ENCODE assay signal across 22 cellular contexts in the genomic region with DNA sequence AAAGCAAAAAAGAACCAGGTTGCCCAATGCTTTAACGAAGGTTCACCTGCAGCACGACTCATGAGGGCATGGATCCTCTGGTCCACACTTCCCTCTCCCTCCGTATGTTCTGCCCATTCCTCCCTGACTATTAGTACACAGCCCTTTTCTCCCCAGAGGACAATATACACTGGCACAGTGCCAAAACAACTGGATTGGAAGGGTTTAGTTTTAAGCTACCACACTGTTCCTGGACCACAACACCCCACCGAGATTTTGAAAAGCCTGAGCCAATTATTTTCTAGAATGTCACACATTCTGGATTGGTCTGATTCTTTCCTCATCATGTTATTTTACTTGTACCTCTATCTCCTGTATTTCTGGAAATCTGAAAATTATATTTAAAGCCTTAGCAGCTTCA. TPM values are rescaled to one million over a fixed set of nuclear protein-coding genes. Genes with fewer than 3 reads are reported as not detected.
A peak's percentile ranks its signal among the peaks of the same experiment; 100 is the strongest.
DNase-seq lines count a peak whose midpoint lies in the region; ATAC-seq, FAIRE-seq and TF ChIP-seq lines count a peak whose summit lies in the region.
"Had no signal": no experiment of that assay in that cellular context is flagged by ENCODE, and none has a peak within 500 bp of the region (broad histone marks: within the 10 kb centered on the region; RNA-seq: fewer than 3 reads in every experiment).

No MANE protein-coding gene starts in this region.

- peaks cover 13% of the 10 kb centered on the region for H3K4me1 Mint-ChIP-seq in activated CD4-positive, alpha-beta T cell treated with anti-CD3 and anti-CD28 coated beads, Interleukin-2, amount 10 ng/mL, durations not matched to agents 24 days and 14 days
- H3K4me1 Mint-ChIP-seq in activated CD4-positive, alpha-beta T cell treated with anti-CD3 and anti-CD28 coated beads, Interleukin-2, amount 10 ng/mL, durations not matched to agents 7 days and 5 days, result peaks cover 14% of the 10 kb centered on the region

- H3K27me3 Mint-ChIP-seq in activated CD4-positive, alpha-beta T cell treated with anti-CD3 and anti-CD28 coated beads, Interleukin-2, amount 10 ng/mL, durations not matched to agents 24 days and 14 days, result peaks cover 20% of the 10 kb centered on the region
- H3K27me3 Mint-ChIP-seq in activated CD4-positive, alpha-beta T cell treated with anti-CD3 and anti-CD28 coated beads, Interleukin-2, amount 10 ng/mL, durations not matched to agents 7 days and 5 days, result peaks cover 2% of the 10 kb centered on the region
- H3K27me3 Mint-ChIP-seq: IgD-negative memory B cell had no signal

- H3K9me3 ChIP-seq in HCT116 (ENCODE audit: control insufficient read depth in 1 of 2, insufficient read depth in 1 of 2, low read depth in 1 of 2, low read length in 2 of 2) (no peaks in the 10 kb centered on the region), K562 (replicated peaks; ENCODE audit: control insufficient read depth, insufficient read depth, low read depth, low read length) (no peaks in the 10 kb centered on the region), hepatocyte (ENCODE audit: low read depth) (no peaks in the 10 kb centered on the region)
- H3K9me3 ChIP-seq: Caco-2 had no signal

- H4K20me1 ChIP-seq in HCT116 (ENCODE audit: insufficient read depth), result no peaks in the 10 kb centered on the region
- H4K20me1 ChIP-seq in K562 (replicated peaks; ENCODE audit: control insufficient read depth, insufficient read depth, low read length), result no peaks in the 10 kb centered on the region
- H4K20me1 ChIP-seq in hepatocyte (ENCODE audit: insufficient read depth, poor library complexity, severe bottlenecking), result no peaks in the 10 kb centered on the region

- POLR2A ChIA-PET in activated CD4-positive, alpha-beta T cell treated with anti-CD3 and anti-CD28 coated beads, Interleukin-2, amount 10 ng/mL, durations not matched to agents 7 days and 5 days (lab: Charles Lee), result no interaction called here
- POLR2A ChIA-PET in HCT116 (lab: Charles Lee) (no interaction called here), K562 (lab: Yijun Ruan, JAX) (interaction anchor here (0.8 kb wide), 2 partner anchors 13 to 130 kb away, joined by 3 read pairs; no protein-coding TSS in a partner anchor)

- in situ Hi-C loops in K562 (cut with MboI), result no loop called here

- no peak overlapping the region for H3K4me3 ChIP-seq in HCT116 (replicated peaks in 1 of 2; ENCODE audit: low read depth in 1 of 2, low read length in 2 of 2)
- no peak overlapping the region for H3K4me3 ChIP-seq in K562
- H3K4me3 ChIP-seq in hepatocyte, result no peak overlapping the region
- H3K4me3 ChIP-seq: GM23248 had no signal

- H3K9me2 ChIP-seq in HCT116 (ENCODE audit: insufficient read depth), result no peaks in the 10 kb centered on the region
- no peaks in the 10 kb centered on the region for H3K9me2 ChIP-seq in hepatocyte (replicated peaks; ENCODE audit: insufficient read depth)

- WGBS in K562 (ENCODE audit: insufficient coverage, low coverage, missing lambda C conversion rate), result 10% methylated on average over 4 of the region's 4 CpGs
- 77% methylated on average over 4 of the region's 4 CpGs for WGBS in hepatocyte (ENCODE audit: low lambda C conversion rate, missing lambda C conversion rate)

- CTCF ChIA-PET in activated CD4-positive, alpha-beta T cell treated with anti-CD3 and anti-CD28 coated beads, Interleukin-2, amount 10 ng/mL, durations not matched to agents 7 days and 5 days (lab: Charles Lee), result interaction anchor here (1.5 kb wide), 1 partner anchor 247 kb away, joined by 4 read pairs; no protein-coding TSS in a partner anchor
- CTCF ChIA-PET in HCT116 (lab: Charles Lee) (no interaction called here), K562 (lab: Yijun Ruan, JAX; ENCODE audit: low intra/inter-chr PET ratio) (no interaction called here)

- H2AFZ ChIP-seq in HCT116 (ENCODE audit: low read depth, low read length, poor library complexity, severe bottlenecking) (peak overlapping the region; percentile 16), K562 (ENCODE audit: low read depth, low read length) (no peak overlapping the region), hepatocyte (no peak overlapping the region)
- H2AFZ ChIP-seq: GM23248 had no signal

- H3K79me2 ChIP-seq in HCT116 (ENCODE audit: insufficient read depth, low read length), result no peaks in the 10 kb centered on the region
- H3K79me2 ChIP-seq in K562 (ENCODE audit: control insufficient read depth, insufficient read depth, low read length), result no peaks in the 10 kb centered on the region
- H3K79me2 ChIP-seq in hepatocyte, result no peaks in the 10 kb centered on the region

- H3K9me1 ChIP-seq in K562 (ENCODE audit: control insufficient read depth, insufficient read depth, low read length), result no peaks in the 10 kb centered on the region

- H3K4me1 ChIP-seq in HCT116 (ENCODE audit: control insufficient read depth in 1 of 2, insufficient read depth in 2 of 2, low read length in 2 of 2) (peaks cover 5 to 15% of the 10 kb centered on the region in 2 experiments; a peak in 3 of 4 replicates), K562 (replicated peaks in 1 of 2; ENCODE audit: control insufficient read depth in 2 of 2, insufficient read depth in 2 of 2, low read length in 2 of 2) (peaks cover 0 to 10% of the 10 kb centered on the region in 2 experiments; a peak in 2 of 5 replicates), hepatocyte (ENCODE audit: insufficient read depth) (no peaks in the 10 kb centered on the region)

- no peak overlapping the region for H3K27ac Mint-ChIP-seq in activated CD4-positive, alpha-beta T cell treated with anti-CD3 and anti-CD28 coated beads, Interleukin-2, amount 10 ng/mL, durations not matched to agents 24 days and 14 days
- H3K27ac Mint-ChIP-seq in activated CD4-positive, alpha-beta T cell treated with anti-CD3 and anti-CD28 coated beads, Interleukin-2, amount 10 ng/mL, durations not matched to agents 7 days and 5 days, result no peak overlapping the region
- H3K27ac Mint-ChIP-seq: CD4-positive, alpha-beta T cell; IgD-negative memory B cell had no signal

- ATAC-seq in HCT116 (no peak), K562 (no peak)

- TF ChIP-seq CTCF in HCT116 (IDR thresholded peaks at IDR 0.05 in 2 of 3, conservative IDR thresholded peaks at IDR 0.05 in 1 of 3; ENCODE audit: borderline replicate concordance in 1 of 3, insufficient read depth in 1 of 3, low read depth in 2 of 3, low read length in 2 of 3) (no peak), K562 (IDR thresholded peaks at IDR 0.05 in 2 of 3, conservative IDR thresholded peaks at IDR 0.05 in 1 of 3; ENCODE audit: insufficient read depth in 2 of 3, low read depth in 1 of 3, low read length in 3 of 3) (no peak), hepatocyte (IDR thresholded peaks at IDR 0.05; ENCODE audit: poor library complexity) (no peak)

- BruUV-seq in HCT116 (replicated peaks; lab: Mats Ljungman, UMichigan) (no TSS peak), K562 (replicated peaks; lab: Mats Ljungman, UMichigan) (no TSS peak)

- H3K36me3 ChIP-seq in HCT116 (ENCODE audit: control insufficient read depth in 1 of 2, insufficient read depth in 2 of 2, low read length in 2 of 2), result no peaks in the 10 kb centered on the region
- no peaks in the 10 kb centered on the region for H3K36me3 ChIP-seq in K562 (ENCODE audit: control insufficient read depth, insufficient read depth, low read length)
- H3K36me3 ChIP-seq in hepatocyte (replicated peaks; ENCODE audit: insufficient read depth, low read depth), result no peaks in the 10 kb centered on the region

- no peak for FAIRE-seq in K562 (lab: Jason Lieb, UNC)
- FAIRE-seq: A204.1, D721Med, GM12892, GM18507, H54, HTR-8/SVneo had no signal

- H3K4me2 ChIP-seq in HCT116 (ENCODE audit: low read length), result no peak overlapping the region
- H3K4me2 ChIP-seq in K562 (ENCODE audit: insufficient read depth, low read length), result no peak overlapping the region
- no peak overlapping the region for H3K4me2 ChIP-seq in hepatocyte

- intact Hi-C loops in activated CD4-positive, alpha-beta T cell treated with anti-CD3 and anti-CD28 coated beads, Interleukin-2, amount 10 ng/mL, durations not matched to agents 24 days and 14 days (cut with micrococcal nuclease), result no loop called here
- intact Hi-C loops in HCT116 (cut with micrococcal nuclease) (no loop called here), K562 (cut with micrococcal nuclease) (no loop called here)

- H3K9me3 Mint-ChIP-seq in activated CD4-positive, alpha-beta T cell treated with anti-CD3 and anti-CD28 coated beads, Interleukin-2, amount 10 ng/mL, durations not matched to agents 24 days and 14 days, result no peaks in the 10 kb centered on the region
- H3K9me3 Mint-ChIP-seq in activated CD4-positive, alpha-beta T cell treated with anti-CD3 and anti-CD28 coated beads, Interleukin-2, amount 10 ng/mL, durations not matched to agents 7 days and 5 days, result peaks cover 2% of the 10 kb centered on the region
- H3K9me3 Mint-ChIP-seq: CD4-positive, alpha-beta T cell; IgD-negative memory B cell had no signal

- RAD21 ChIA-PET in HCT116 (lab: Charles Lee; ENCODE audit: low non-redundant PET in 1 of 2, low total read pairs in 2 of 2, uncharacterized antibody in 2 of 2, unreplicated experiment in 2 of 2), result no interaction called here

- no peak overlapping the region for H3K4me3 Mint-ChIP-seq in activated CD4-positive, alpha-beta T cell treated with anti-CD3 and anti-CD28 coated beads, Interleukin-2, amount 10 ng/mL, durations not matched to agents 24 days and 14 days
- H3K4me3 Mint-ChIP-seq in activated CD4-positive, alpha-beta T cell treated with anti-CD3 and anti-CD28 coated beads, Interleukin-2, amount 10 ng/mL, durations not matched to agents 7 days and 5 days, result no peak overlapping the region
- H3K4me3 Mint-ChIP-seq: CD4-positive, alpha-beta T cell; IgD-negative memory B cell had no signal

- TF ChIP-seq RAD21 in HCT116 (IDR thresholded peaks at IDR 0.05; ENCODE audit: low read depth) (no peak), K562 (CRISPR knock-in tag; conservative IDR thresholded peaks at IDR 0.05 in 1 of 2, IDR thresholded peaks at IDR 0.05 in 1 of 2) (no peak)

- DNase-seq in activated CD4-positive, alpha-beta T cell treated with anti-CD3 and anti-CD28 coated beads, Interleukin-2, amount 10 ng/mL, durations not matched to agents 24 days and 14 days, result peak; percentile 40
- no peak for DNase-seq in activated CD4-positive, alpha-beta T cell treated with anti-CD3 and anti-CD28 coated beads, Interleukin-2, amount 10 ng/mL, durations not matched to agents 7 days and 5 days
- no peak for DNase-seq in HCT116 (ENCODE audit: low read depth, low spot score)
- peak; percentile 30 for DNase-seq in NCI-H69 (lab: John Stamatoyannopoulos, UW)
- no peak for DNase-seq in K562 (ENCODE audit: extremely low read depth in 1 of 4, low spot score in 3 of 4)
- no peak for DNase-seq in NCI-H1930 (lab: John Stamatoyannopoulos, UW)
- no peak for DNase-seq in hepatocyte (ENCODE audit: low spot score)
- DNase-seq: AML-193; Caco-2; CD4-positive, alpha-beta T cell; DMS79; GDM1; GM23248; HCEC 1CT had no signal

- peaks cover 2% of the 10 kb centered on the region for H3K36me3 Mint-ChIP-seq in activated CD4-positive, alpha-beta T cell treated with anti-CD3 and anti-CD28 coated beads, Interleukin-2, amount 10 ng/mL, durations not matched to agents 24 days and 14 days (ENCODE audit: low read depth)
- peaks cover 3% of the 10 kb centered on the region for H3K36me3 Mint-ChIP-seq in activated CD4-positive, alpha-beta T cell treated with anti-CD3 and anti-CD28 coated beads, Interleukin-2, amount 10 ng/mL, durations not matched to agents 7 days and 5 days (ENCODE audit: low read depth)
- H3K36me3 Mint-ChIP-seq: IgD-negative memory B cell had no signal

- H3K27ac ChIP-seq in HCT116 (ENCODE audit: low read depth, low read length), result no peak overlapping the region
- H3K27ac ChIP-seq in K562 (ENCODE audit: extremely low read depth, low read depth, low read length), result no peak overlapping the region
- no peak overlapping the region for H3K27ac ChIP-seq in hepatocyte
- H3K27ac ChIP-seq: C4-2B, GM23248 had no signal

- TF ChIP-seq EP300 in K562 (IDR thresholded peaks at IDR 0.05; ENCODE audit: low read length), result no peak

- TF ChIP-seq POLR2A in HCT116 (IDR thresholded peaks at IDR 0.05; ENCODE audit: borderline replicate concordance, extremely low read depth, insufficient read depth, insufficient read length) (no peak), K562 (conservative IDR thresholded peaks at IDR 0.05) (no peak)

- no peaks in the 10 kb centered on the region for H3K27me3 ChIP-seq in HCT116 (ENCODE audit: insufficient read depth, low read length)
- peaks cover 9 to 23% of the 10 kb centered on the region in 2 experiments; a peak in 3 of 5 replicates for H3K27me3 ChIP-seq in K562 (ENCODE audit: control insufficient read depth in 2 of 2, insufficient read depth in 2 of 2, low read length in 2 of 2)
- no peaks in the 10 kb centered on the region for H3K27me3 ChIP-seq in hepatocyte

- H3K9ac ChIP-seq in HCT116 (ENCODE audit: low read length), result no peak overlapping the region
- no peak overlapping the region for H3K9ac ChIP-seq in K562 (ENCODE audit: insufficient read depth in 1 of 2, low read depth in 2 of 2, low read length in 2 of 2)
- H3K9ac ChIP-seq: GM23248 had no signal

RNA-seq across cellular contexts. Expression of gene AKAP7, which starts 2.9 kb away (rescaled TPM):
- 3.2 and 4.1 TPM in 2 replicates for total RNA-seq in activated CD4-positive, alpha-beta T cell treated with anti-CD3 and anti-CD28 coated beads, Interleukin-2, amount 10 ng/mL, durations not matched to agents 24 days and 14 days
- total RNA-seq in activated CD4-positive, alpha-beta T cell treated with anti-CD3 and anti-CD28 coated beads, Interleukin-2, amount 10 ng/mL, durations not matched to agents 7 days and 5 days, result 1 to 10 TPM; 7.8 to 8.8 TPM
- total RNA-seq in HCT116 (2021; ENCODE audit: unreplicated experiment) (3.1 TPM), K562 (2014; rRNA removed) (0.82 and 1.6 TPM in 2 replicates), K562 (2014; rRNA removed; fragmentation: Illumina TruSeq; extraction: Trizol) (2.0 and 2.5 TPM in 2 replicates), K562 (2015; rRNA removed; fragmentation: Illumina TruSeq; extraction: Trizol) (1.6 and 1.9 TPM in 2 replicates), K562 (2021) (1.2 and 1.6 TPM in 2 replicates), hepatocyte (54.3 and 54.4 TPM in 2 replicates)
- 0.45 and 1.9 TPM in 2 replicates for polyA plus RNA-seq in HCT116 (2012)
- 0.53 and 2.4 TPM in 2 replicates for total RNA-seq in K562 (2011; cell fraction: chromatin; rRNA removed; ENCODE audit: low replicate concordance)
- 0.33 and 1.1 TPM in 2 replicates for total RNA-seq in K562 (2011; cell fraction: nucleolus; rRNA removed)
- total RNA-seq in K562 (2011; cell fraction: nucleoplasm; rRNA removed), result 1.4 and 2.0 TPM in 2 replicates
- polyA plus RNA-seq in K562 (2011; rRNA removed) (0.57 and 1.2 TPM in 2 replicates), K562 (2014; fragmentation: Illumina TruSeq; extraction: Trizol) (1.7 and 2.6 TPM in 2 replicates), K562 (2014; fragmentation: Nextera tagmentation; extraction: Ambion mirVana) (1 to 10 TPM; 1.2 to 1.4 TPM), K562 (2014; rRNA removed) (1.3 and 1.7 TPM in 2 replicates), hepatocyte (14.2 and 18.4 TPM in 2 replicates)
- polyA plus RNA-seq in K562 (2011; cell fraction: cytosol; rRNA removed), result 0.07 and 0.16 TPM in 2 replicates
- polyA plus RNA-seq in K562 (2011; cell fraction: nucleus; rRNA removed), result 0.20 and 0.28 TPM in 2 replicates
- 1.4 and 2.6 TPM in 2 replicates for polyA plus RNA-seq in K562 (2012)
- polyA minus RNA-seq in K562 (2011; rRNA and poly(A)+ RNA removed), result 0.46 and 1.2 TPM in 2 replicates
- 0.64 TPM in 1 of 2 replicates, not detected in the other for polyA minus RNA-seq in K562 (2011; cell fraction: cytosol; rRNA and poly(A)+ RNA removed)
- 0.13 and 0.78 TPM in 2 replicates for polyA minus RNA-seq in K562 (2011; cell fraction: nucleus; rRNA and poly(A)+ RNA removed)

Comparison
In these comparisons a context has a peak if more than half of its experiments do, and no peak if none do; other contexts are left out.
1. DNase-seq: peak in activated CD4-positive, alpha-beta T cell treated with anti-CD3 and anti-CD28 coated beads, Interleukin-2, amount 10 ng/mL, durations not matched to agents 24 days and 14 days (single experiment) and NCI-H69 (single experiment); none in activated CD4-positive, alpha-beta T cell treated with anti-CD3 and anti-CD28 coated beads, Interleukin-2, amount 10 ng/mL, durations not matched to agents 7 days and 5 days (single experiment), HCT116 (single experiment), K562 (0 of 4), NCI-H1930 (0 of 2) and hepatocyte (single experiment).